Comparison of ENCODE assay signal across 1 cellular context in the genomic region with DNA sequence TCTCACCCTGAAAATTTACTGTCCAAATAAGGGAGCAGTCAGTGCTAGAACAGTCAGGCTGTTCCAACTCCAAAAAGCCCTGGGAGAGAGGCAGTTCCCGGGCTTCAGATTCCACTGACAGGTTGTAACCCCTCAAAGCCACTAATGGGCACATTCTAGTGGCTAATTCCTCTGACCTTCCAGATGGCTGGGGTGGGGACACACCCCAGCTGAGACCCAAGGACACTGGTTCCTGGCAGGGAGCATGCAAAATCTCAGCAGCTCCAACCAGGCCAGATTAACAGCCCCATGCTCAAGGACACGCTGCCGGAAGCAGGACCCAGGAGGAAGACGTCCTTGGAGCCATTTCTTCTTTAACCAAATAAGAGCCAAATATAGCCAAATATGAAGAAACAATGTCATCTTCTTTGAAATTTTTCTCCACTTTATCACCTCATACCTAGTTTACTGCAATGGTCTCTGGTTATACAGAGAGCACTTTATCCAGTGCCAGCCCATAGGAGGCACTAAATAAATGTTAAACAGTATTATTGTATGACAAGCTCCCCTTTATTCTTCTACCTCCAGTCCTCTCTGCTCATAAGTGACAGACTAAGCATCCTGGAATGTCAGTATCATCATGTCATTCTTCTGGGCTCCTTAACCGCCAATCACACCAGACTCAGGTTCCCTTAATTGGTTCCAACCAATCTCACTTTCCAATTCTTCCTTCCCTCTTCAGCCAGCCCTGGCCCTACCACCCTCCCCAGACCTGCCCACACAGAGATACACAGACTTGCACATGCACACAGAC.
TF ChIP-seq lines count a peak whose summit lies in the region.

No MANE protein-coding gene starts in this region.

TF ChIP-seq in GM23338, 12 proteins besides CTCF, POLR2A, EP300 and RAD21 (continued from another document):
- TF ChIP-seq, protein P1, sequence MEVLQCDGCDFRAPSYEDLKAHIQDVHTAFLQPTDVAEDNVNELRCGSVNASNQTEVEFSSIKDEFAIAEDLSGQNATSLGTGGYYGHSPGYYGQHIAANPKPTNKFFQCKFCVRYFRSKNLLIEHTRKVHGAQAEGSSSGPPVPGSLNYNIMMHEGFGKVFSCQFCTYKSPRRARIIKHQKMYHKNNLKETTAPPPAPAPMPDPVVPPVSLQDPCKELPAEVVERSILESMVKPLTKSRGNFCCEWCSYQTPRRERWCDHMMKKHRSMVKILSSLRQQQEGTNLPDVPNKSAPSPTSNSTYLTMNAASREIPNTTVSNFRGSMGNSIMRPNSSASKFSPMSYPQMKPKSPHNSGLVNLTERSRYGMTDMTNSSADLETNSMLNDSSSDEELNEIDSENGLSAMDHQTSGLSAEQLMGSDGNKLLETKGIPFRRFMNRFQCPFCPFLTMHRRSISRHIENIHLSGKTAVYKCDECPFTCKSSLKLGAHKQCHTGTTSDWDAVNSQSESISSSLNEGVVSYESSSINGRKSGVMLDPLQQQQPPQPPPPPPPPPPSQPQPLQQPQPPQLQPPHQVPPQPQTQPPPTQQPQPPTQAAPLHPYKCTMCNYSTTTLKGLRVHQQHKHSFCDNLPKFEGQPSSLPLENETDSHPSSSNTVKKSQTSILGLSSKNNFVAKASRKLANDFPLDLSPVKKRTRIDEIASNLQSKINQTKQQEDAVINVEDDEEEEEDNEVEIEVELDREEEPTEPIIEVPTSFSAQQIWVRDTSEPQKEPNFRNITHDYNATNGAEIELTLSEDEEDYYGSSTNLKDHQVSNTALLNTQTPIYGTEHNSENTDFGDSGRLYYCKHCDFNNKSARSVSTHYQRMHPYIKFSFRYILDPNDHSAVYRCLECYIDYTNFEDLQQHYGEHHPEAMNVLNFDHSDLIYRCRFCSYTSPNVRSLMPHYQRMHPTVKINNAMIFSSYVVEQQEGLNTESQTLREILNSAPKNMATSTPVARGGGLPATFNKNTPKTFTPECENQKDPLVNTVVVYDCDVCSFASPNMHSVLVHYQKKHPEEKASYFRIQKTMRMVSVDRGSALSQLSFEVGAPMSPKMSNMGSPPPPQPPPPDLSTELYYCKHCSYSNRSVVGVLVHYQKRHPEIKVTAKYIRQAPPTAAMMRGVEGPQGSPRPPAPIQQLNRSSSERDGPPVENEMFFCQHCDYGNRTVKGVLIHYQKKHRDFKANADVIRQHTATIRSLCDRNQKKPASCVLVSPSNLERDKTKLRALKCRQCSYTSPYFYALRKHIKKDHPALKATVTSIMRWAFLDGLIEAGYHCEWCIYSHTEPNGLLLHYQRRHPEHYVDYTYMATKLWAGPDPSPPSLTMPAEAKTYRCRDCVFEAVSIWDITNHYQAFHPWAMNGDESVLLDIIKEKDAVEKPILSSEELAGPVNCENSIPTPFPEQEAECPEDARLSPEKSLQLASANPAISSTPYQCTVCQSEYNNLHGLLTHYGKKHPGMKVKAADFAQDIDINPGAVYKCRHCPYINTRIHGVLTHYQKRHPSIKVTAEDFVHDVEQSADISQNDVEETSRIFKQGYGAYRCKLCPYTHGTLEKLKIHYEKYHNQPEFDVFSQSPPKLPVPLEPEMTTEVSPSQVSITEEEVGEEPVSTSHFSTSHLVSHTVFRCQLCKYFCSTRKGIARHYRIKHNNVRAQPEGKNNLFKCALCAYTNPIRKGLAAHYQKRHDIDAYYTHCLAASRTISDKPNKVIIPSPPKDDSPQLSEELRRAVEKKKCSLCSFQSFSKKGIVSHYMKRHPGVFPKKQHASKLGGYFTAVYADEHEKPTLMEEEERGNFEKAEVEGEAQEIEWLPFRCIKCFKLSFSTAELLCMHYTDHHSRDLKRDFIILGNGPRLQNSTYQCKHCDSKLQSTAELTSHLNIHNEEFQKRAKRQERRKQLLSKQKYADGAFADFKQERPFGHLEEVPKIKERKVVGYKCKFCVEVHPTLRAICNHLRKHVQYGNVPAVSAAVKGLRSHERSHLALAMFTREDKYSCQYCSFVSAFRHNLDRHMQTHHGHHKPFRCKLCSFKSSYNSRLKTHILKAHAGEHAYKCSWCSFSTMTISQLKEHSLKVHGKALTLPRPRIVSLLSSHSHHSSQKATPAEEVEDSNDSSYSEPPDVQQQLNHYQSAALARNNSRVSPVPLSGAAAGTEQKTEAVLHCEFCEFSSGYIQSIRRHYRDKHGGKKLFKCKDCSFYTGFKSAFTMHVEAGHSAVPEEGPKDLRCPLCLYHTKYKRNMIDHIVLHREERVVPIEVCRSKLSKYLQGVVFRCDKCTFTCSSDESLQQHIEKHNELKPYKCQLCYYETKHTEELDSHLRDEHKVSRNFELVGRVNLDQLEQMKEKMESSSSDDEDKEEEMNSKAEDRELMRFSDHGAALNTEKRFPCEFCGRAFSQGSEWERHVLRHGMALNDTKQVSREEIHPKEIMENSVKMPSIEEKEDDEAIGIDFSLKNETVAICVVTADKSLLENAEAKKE (CRISPR knock-in tag; IDR thresholded peaks at IDR 0.05) = no peak
- no peak for TF ChIP-seq POLR2AphosphoS5 (IDR thresholded peaks at IDR 0.05; ENCODE audit: low read depth)
- TF ChIP-seq ZNF331 (CRISPR knock-in tag; IDR thresholded peaks at IDR 0.05; ENCODE audit: low read depth) = no peak
- TF ChIP-seq, protein P2, sequence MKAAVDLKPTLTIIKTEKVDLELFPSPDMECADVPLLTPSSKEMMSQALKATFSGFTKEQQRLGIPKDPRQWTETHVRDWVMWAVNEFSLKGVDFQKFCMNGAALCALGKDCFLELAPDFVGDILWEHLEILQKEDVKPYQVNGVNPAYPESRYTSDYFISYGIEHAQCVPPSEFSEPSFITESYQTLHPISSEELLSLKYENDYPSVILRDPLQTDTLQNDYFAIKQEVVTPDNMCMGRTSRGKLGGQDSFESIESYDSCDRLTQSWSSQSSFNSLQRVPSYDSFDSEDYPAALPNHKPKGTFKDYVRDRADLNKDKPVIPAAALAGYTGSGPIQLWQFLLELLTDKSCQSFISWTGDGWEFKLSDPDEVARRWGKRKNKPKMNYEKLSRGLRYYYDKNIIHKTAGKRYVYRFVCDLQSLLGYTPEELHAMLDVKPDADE (IDR thresholded peaks at IDR 0.05) = no peak
- no peak for TF ChIP-seq EZH2 (IDR thresholded peaks at IDR 0.05; ENCODE audit: low read depth, unreplicated experiment)
- no peak for TF ChIP-seq ZNF114 (CRISPR knock-in tag; IDR thresholded peaks at IDR 0.05)
- no peak for TF ChIP-seq JUNB (IDR thresholded peaks at IDR 0.05; ENCODE audit: unreplicated experiment)
- TF ChIP-seq, protein P3, sequence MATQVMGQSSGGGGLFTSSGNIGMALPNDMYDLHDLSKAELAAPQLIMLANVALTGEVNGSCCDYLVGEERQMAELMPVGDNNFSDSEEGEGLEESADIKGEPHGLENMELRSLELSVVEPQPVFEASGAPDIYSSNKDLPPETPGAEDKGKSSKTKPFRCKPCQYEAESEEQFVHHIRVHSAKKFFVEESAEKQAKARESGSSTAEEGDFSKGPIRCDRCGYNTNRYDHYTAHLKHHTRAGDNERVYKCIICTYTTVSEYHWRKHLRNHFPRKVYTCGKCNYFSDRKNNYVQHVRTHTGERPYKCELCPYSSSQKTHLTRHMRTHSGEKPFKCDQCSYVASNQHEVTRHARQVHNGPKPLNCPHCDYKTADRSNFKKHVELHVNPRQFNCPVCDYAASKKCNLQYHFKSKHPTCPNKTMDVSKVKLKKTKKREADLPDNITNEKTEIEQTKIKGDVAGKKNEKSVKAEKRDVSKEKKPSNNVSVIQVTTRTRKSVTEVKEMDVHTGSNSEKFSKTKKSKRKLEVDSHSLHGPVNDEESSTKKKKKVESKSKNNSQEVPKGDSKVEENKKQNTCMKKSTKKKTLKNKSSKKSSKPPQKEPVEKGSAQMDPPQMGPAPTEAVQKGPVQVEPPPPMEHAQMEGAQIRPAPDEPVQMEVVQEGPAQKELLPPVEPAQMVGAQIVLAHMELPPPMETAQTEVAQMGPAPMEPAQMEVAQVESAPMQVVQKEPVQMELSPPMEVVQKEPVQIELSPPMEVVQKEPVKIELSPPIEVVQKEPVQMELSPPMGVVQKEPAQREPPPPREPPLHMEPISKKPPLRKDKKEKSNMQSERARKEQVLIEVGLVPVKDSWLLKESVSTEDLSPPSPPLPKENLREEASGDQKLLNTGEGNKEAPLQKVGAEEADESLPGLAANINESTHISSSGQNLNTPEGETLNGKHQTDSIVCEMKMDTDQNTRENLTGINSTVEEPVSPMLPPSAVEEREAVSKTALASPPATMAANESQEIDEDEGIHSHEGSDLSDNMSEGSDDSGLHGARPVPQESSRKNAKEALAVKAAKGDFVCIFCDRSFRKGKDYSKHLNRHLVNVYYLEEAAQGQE (IDR thresholded peaks at IDR 0.05; ENCODE audit: unreplicated experiment) = no peak
- no peak for TF ChIP-seq STAT1 (IDR thresholded peaks at IDR 0.05; ENCODE audit: unreplicated experiment)
- TF ChIP-seq NANOG (IDR thresholded peaks at IDR 0.05; ENCODE audit: borderline replicate concordance) = no peak
- TF ChIP-seq CREB1 (CRISPR knock-in tag; IDR thresholded peaks at IDR 0.05; ENCODE audit: low read depth) = no peak
